In genomic region chrX:38560776-38561125, GRCh38 we compare ENCODE assay signal across 9 cellular contexts. TPM values are rescaled to one million over a fixed set of nuclear protein-coding genes. Genes with fewer than 3 reads are reported as not detected.
DNase-seq lines count a peak whose midpoint lies in the region; ATAC-seq and TF ChIP-seq lines count a peak whose summit lies in the region.
"Had no signal": no experiment of that assay in that cellular context is flagged by ENCODE, and none has a peak within 500 bp of the region (broad histone marks: within the 10 kb centered on the region; RNA-seq: fewer than 3 reads in every experiment).

No MANE protein-coding gene starts in this region.

- H3K9me3 Mint-ChIP-seq in HFFc6, result no peaks in the 10 kb centered on the region

- TF ChIP-seq CTCF in colonic mucosa (IDR thresholded peaks at IDR 0.05), result no peak
- TF ChIP-seq CTCF in neural cell (IDR thresholded peaks at IDR 0.05; ENCODE audit: poor library complexity, severe bottlenecking), result no peak
- TF ChIP-seq CTCF in HFFc6 (IDR thresholded peaks at IDR 0.05), result no peak

- no peaks in the 10 kb centered on the region for H3K36me3 Mint-ChIP-seq in HFFc6 (ENCODE audit: low read depth)

- H3K4me1 ChIP-seq in BLaER1 (peaks cover 7% of the 10 kb centered on the region; the same call in 1 of the 2 replicates), HUES48 (ENCODE audit: control insufficient read depth, insufficient read depth, low read length) (peaks cover 8% of the 10 kb centered on the region; the same call in 1 of the 2 replicates), colonic mucosa (no peaks in the 10 kb centered on the region)

- H3K4me1 Mint-ChIP-seq in HFFc6 (ENCODE audit: low read depth), result no peaks in the 10 kb centered on the region

- H2AFZ ChIP-seq in neural cell (ENCODE audit: low read depth, low read length), result peak overlapping the region; percentile 21

- no peaks in the 10 kb centered on the region; the same call in 1 of the 2 replicates for H3K27me3 ChIP-seq in BLaER1
- peaks cover 20% of the 10 kb centered on the region for H3K27me3 ChIP-seq in HUES48 (ENCODE audit: control insufficient read depth, insufficient read depth, low read length)
- no peaks in the 10 kb centered on the region for H3K27me3 ChIP-seq in colonic mucosa
- H3K27me3 ChIP-seq in neural cell (ENCODE audit: insufficient read depth, low read depth, low read length), result no peaks in the 10 kb centered on the region

- DNase-seq in colonic mucosa (no peak), COLO668 (lab: John Stamatoyannopoulos, UW; ENCODE audit: unreplicated experiment) (no peak), HFFc6 (no peak)
- DNase-seq: OCI-M1 had no signal

- H3K9me3 ChIP-seq in BLaER1 (no peaks in the 10 kb centered on the region), HUES48 (ENCODE audit: control insufficient read depth, insufficient read depth, low read length) (no peaks in the 10 kb centered on the region), colonic mucosa (no peaks in the 10 kb centered on the region), neural cell (ENCODE audit: low read length) (no peaks in the 10 kb centered on the region)

- H3K4me2 ChIP-seq in BLaER1 (peak overlapping the region; percentile 87), neural cell (ENCODE audit: low read length) (no peak overlapping the region)

- H3K9me2 ChIP-seq in neural cell (ENCODE audit: insufficient read depth, low read length), result no peaks in the 10 kb centered on the region

- H3K9ac ChIP-seq in BLaER1 (peak overlapping the region; percentile 34; the same call in 1 of the 2 replicates), HUES48 (ENCODE audit: low read depth, low read length) (no peak overlapping the region), colonic mucosa (ENCODE audit: low read depth in 2 of 2, low read length in 2 of 2) (peak overlapping the region; percentile 16 to 53), neural cell (ENCODE audit: low read length) (peak overlapping the region; percentile 16)

- no peak for TF ChIP-seq RAD21 in neural cell (conservative IDR thresholded peaks at IDR 0.05)

- ATAC-seq in HG02678 (IDR thresholded peaks at IDR 0.05; ENCODE audit: unreplicated experiment) (no peak), GM18861 (IDR thresholded peaks at IDR 0.05; ENCODE audit: unreplicated experiment) (no peak)

- no peak for TF ChIP-seq EP300 in neural cell (conservative IDR thresholded peaks at IDR 0.05; ENCODE audit: poor library complexity, severe bottlenecking)

- peaks cover 4% of the 10 kb centered on the region; the same call in 1 of the 2 replicates for H3K27me3 Mint-ChIP-seq in HFFc6 (ENCODE audit: insufficient read depth)

- no peaks in the 10 kb centered on the region for H4K20me1 ChIP-seq in BLaER1
- no peaks in the 10 kb centered on the region for H4K20me1 ChIP-seq in neural cell (ENCODE audit: insufficient read depth)

- intact Hi-C loops in colonic mucosa (cut with DNase I), result no loop called here

- no peak overlapping the region for H3K27ac Mint-ChIP-seq in HFFc6

- H3K4me3 ChIP-seq in BLaER1 (peak overlapping the region; percentile 65), HUES48 (ENCODE audit: low read depth, low read length) (peak overlapping the region; percentile 67), colonic mucosa (peak overlapping the region; percentile 22), neural cell (ENCODE audit: low read length) (peak overlapping the region; percentile 56)

- peaks cover 17% of the 10 kb centered on the region for H3K79me2 ChIP-seq in neural cell (replicated peaks; ENCODE audit: insufficient read depth, low read length)

- H3K36me3 ChIP-seq in BLaER1, result no peaks in the 10 kb centered on the region
- no peaks in the 10 kb centered on the region for H3K36me3 ChIP-seq in HUES48 (ENCODE audit: control insufficient read depth, insufficient read depth, low read length)
- no peaks in the 10 kb centered on the region for H3K36me3 ChIP-seq in colonic mucosa
- no peaks in the 10 kb centered on the region for H3K36me3 ChIP-seq in neural cell (ENCODE audit: insufficient read depth, low read length)

- no peak overlapping the region for H3K27ac ChIP-seq in BLaER1
- H3K27ac ChIP-seq in HUES48 (ENCODE audit: low read depth, low read length), result no peak overlapping the region
- H3K27ac ChIP-seq in colonic mucosa, result no peak overlapping the region
- H3K27ac ChIP-seq in neural cell (ENCODE audit: low read length), result peak overlapping the region; percentile 55

- no peak overlapping the region for H3K4me3 Mint-ChIP-seq in HFFc6

- H3F3A ChIP-seq in neural cell (ENCODE audit: insufficient read depth, low read length, poor library complexity, severe bottlenecking), result no peaks in the 10 kb centered on the region

TF ChIP-seq in neural cell, 6 proteins besides CTCF, POLR2A, EP300 and RAD21:
- no peak for TF ChIP-seq POLR2AphosphoS5 (IDR thresholded peaks at IDR 0.05)
- TF ChIP-seq EZH2 (IDR thresholded peaks at IDR 0.05; ENCODE audit: borderline replicate concordance, insufficient read depth, low read length, poor library complexity, severe bottlenecking), result no peak
- no peak for TF ChIP-seq REST (IDR thresholded peaks at IDR 0.05; ENCODE audit: borderline replicate concordance)
- no peak for TF ChIP-seq SMC3 (conservative IDR thresholded peaks at IDR 0.05; ENCODE audit: poor library complexity)
- no peak for TF ChIP-seq TAF1 (IDR thresholded peaks at IDR 0.05; ENCODE audit: low read depth)

RNA-seq across cellular contexts. Expression of gene TSPAN7, which starts 0.6 kb away (rescaled TPM):
- total RNA-seq in colonic mucosa, result 10 to 100 TPM; 66.1 to 91.5 TPM
- 180 and 184 TPM in 2 replicates for polyA plus RNA-seq in neural cell
- 96.4 and 115 TPM in 2 replicates for polyA minus RNA-seq in neural cell
- total RNA-seq in HFFc6 (2021; fragmentation: NEBNext Ultra II Directional; extraction: Animal tissue kit (Norgen Biotek cat#: 25700)), result not detected

Comparison
In these comparisons a context has a peak if more than half of its experiments do, and no peak if none do; other contexts are left out.
1. RNA of gene TSPAN7, which starts 0.6 kb away (total RNA-seq): 66.1 to 91.5 TPM in colonic mucosa; not detected in HFFc6; every median in the first group is over 10 times any median in the second.
2. Peak in every context shown above with its lines, with median percentiles within 50 percentile points of each other: H3K4me3 ChIP-seq.